In the genomic region with DNA sequence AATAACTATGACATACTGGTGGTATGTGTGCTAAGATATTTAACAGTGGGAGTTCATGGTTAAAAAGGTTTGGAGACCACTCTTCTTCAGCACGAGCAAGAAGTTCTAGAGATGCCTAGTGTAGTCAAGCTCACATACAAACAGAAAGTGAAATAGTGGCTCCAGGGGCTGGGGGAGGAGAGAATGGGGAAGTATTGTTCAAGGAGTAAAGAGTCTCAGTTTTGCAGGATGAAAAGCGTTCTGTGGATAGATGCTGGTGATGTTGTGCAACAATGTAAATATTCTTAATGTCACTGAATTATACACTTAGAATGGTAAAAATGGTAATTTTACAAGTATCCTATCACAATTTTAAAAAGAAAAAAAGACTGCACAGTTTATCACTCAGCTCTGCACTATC, we compare ENCODE assay signal across 11 cellular contexts. TPM values are rescaled to one million over a fixed set of nuclear protein-coding genes. Genes with fewer than 3 reads are reported as not detected.
A peak's percentile ranks its signal among the peaks of the same experiment; 100 is the strongest.
DNase-seq lines count a peak whose midpoint lies in the region; ATAC-seq, FAIRE-seq and TF ChIP-seq lines count a peak whose summit lies in the region.
"Had no signal": no experiment of that assay in that cellular context is flagged by ENCODE, and none has a peak within 500 bp of the region (broad histone marks: within the 10 kb centered on the region; RNA-seq: fewer than 3 reads in every experiment).

No MANE protein-coding gene starts in this region.

- H3K9ac ChIP-seq in astrocyte (ENCODE audit: low read length) (no peak overlapping the region), skeletal muscle tissue (ENCODE audit: low read depth in 1 of 3, low read length in 3 of 3) (no peak overlapping the region)

- H3K79me2 ChIP-seq in astrocyte (ENCODE audit: insufficient read depth, low read length) = no peaks in the 10 kb centered on the region

- H3K27me3 ChIP-seq in astrocyte (ENCODE audit: insufficient read depth, low read length) = no peaks in the 10 kb centered on the region
- H3K27me3 ChIP-seq in skeletal muscle tissue (ENCODE audit: control insufficient read depth in 3 of 3, insufficient read depth in 3 of 3, low read length in 3 of 3) = peaks cover 0 to 3% (median 0%) of the 10 kb centered on the region in 3 donors
- no peaks in the 10 kb centered on the region for H3K27me3 ChIP-seq in testis
- H3K27me3 ChIP-seq in BE2C = no peaks in the 10 kb centered on the region

- H3K27ac Mint-ChIP-seq in activated CD8-positive, alpha-beta T cell treated with anti-CD3 and anti-CD28 coated beads, Interleukin-2, amount 10 ng/mL, durations not matched to agents 7 days and 5 days = no peak overlapping the region
- no peak overlapping the region for H3K27ac Mint-ChIP-seq in activated CD8-positive, alpha-beta T cell treated with anti-CD3 and anti-CD28 coated beads for 36 hours
- no peak overlapping the region for H3K27ac Mint-ChIP-seq in astrocyte (ENCODE audit: unreplicated experiment)
- H3K27ac Mint-ChIP-seq: stimulated activated effector memory CD8-positive, alpha-beta T cell treated with anti-CD3 and anti-CD28 coated beads, Interleukin-12 subunit alpha, Interleukin-12 subunit beta, amount 100 ng/mL, for 72 hours had no signal

- H3K4me2 ChIP-seq in astrocyte (ENCODE audit: low read length) = no peak overlapping the region

- TF ChIP-seq CTCF in activated CD8-positive, alpha-beta T cell treated with anti-CD3 and anti-CD28 coated beads for 36 hours (IDR thresholded peaks at IDR 0.05) = no peak
- no peak for TF ChIP-seq CTCF in astrocyte (IDR thresholded peaks at IDR 0.05; ENCODE audit: insufficient read depth, low read depth, low read length)
- TF ChIP-seq CTCF in testis (IDR thresholded peaks at IDR 0.05) = no peak
- TF ChIP-seq CTCF in BE2C (IDR thresholded peaks at IDR 0.05; ENCODE audit: low read depth, low read length) = no peak

- FAIRE-seq in astrocyte (lab: Jason Lieb, UNC) = no peak

- CTCF ChIA-PET in activated CD8-positive, alpha-beta T cell treated with anti-CD3 and anti-CD28 coated beads, Interleukin-2, amount 10 ng/mL, durations not matched to agents 7 days and 5 days (lab: Charles Lee) = interaction anchor here (1.2 kb wide), 1 partner anchor 189 kb away, joined by 3 read pairs; no protein-coding TSS in a partner anchor
- CTCF ChIA-PET in activated CD8-positive, alpha-beta T cell treated with anti-CD3 and anti-CD28 coated beads for 36 hours (lab: Charles Lee) = no interaction called here

- in situ Hi-C loops in KBM-7 (cut with MboI; ENCODE audit: low pct_unique_long_range_greater_than_20kb, low sequenced_read_pairs) = no loop called here

- intact Hi-C loops in activated CD8-positive, alpha-beta T cell treated with anti-CD3 and anti-CD28 coated beads for 36 hours (cut with micrococcal nuclease) = no loop called here
- intact Hi-C loops in testis (cut with DNase I; ENCODE audit: low total_unique reads) = no loop called here

- H3K36me3 ChIP-seq in astrocyte (ENCODE audit: insufficient read depth, low read length) (no peaks in the 10 kb centered on the region), skeletal muscle tissue (ENCODE audit: control insufficient read depth in 3 of 3, insufficient read depth in 3 of 3, low read length in 3 of 3) (no peaks in the 10 kb centered on the region), testis (ENCODE audit: low read depth, missing control alignments) (no peaks in the 10 kb centered on the region), BE2C (no peaks in the 10 kb centered on the region)

- no peak overlapping the region for H2AFZ ChIP-seq in astrocyte (ENCODE audit: low read depth, low read length)

- TF ChIP-seq POLR2A in testis (IDR thresholded peaks at IDR 0.05) = no peak

- H3K4me1 ChIP-seq in astrocyte (ENCODE audit: insufficient read depth, low read length) (peaks cover 24% of the 10 kb centered on the region), skeletal muscle tissue (ENCODE audit: control insufficient read depth in 3 of 3, insufficient read depth in 3 of 3, low read length in 3 of 3) (peaks cover 4 to 7% (median 5%) of the 10 kb centered on the region in 3 donors), testis (peaks cover 8% of the 10 kb centered on the region), BE2C (no peaks in the 10 kb centered on the region; the same call in 1 of the 2 replicates)

- 40 to 45% methylated on average over 2 of the region's 2 CpGs for WGBS in testis, 2 donors

- peak; percentile 58 for ATAC-seq in activated CD8-positive, alpha-beta T cell treated with anti-CD3 and anti-CD28 coated beads, Interleukin-2, amount 10 ng/mL, durations not matched to agents 7 days and 5 days
- no peak for ATAC-seq in activated CD8-positive, alpha-beta T cell treated with anti-CD3 and anti-CD28 coated beads for 36 hours
- no peak for ATAC-seq in HG03521 (IDR thresholded peaks at IDR 0.05; ENCODE audit: unreplicated experiment)
- ATAC-seq: stimulated activated effector memory CD8-positive, alpha-beta T cell treated with anti-CD3 and anti-CD28 coated beads, Interleukin-12 subunit alpha, Interleukin-12 subunit beta, amount 100 ng/mL, for 72 hours had no signal

- peaks cover 19% of the 10 kb centered on the region for H3K27me3 Mint-ChIP-seq in activated CD8-positive, alpha-beta T cell treated with anti-CD3 and anti-CD28 coated beads, Interleukin-2, amount 10 ng/mL, durations not matched to agents 7 days and 5 days (ENCODE audit: low read depth)
- H3K27me3 Mint-ChIP-seq in activated CD8-positive, alpha-beta T cell treated with anti-CD3 and anti-CD28 coated beads for 36 hours = peaks cover 3% of the 10 kb centered on the region
- peaks cover 10% of the 10 kb centered on the region for H3K27me3 Mint-ChIP-seq in astrocyte (ENCODE audit: low read depth, unreplicated experiment)

- no peaks in the 10 kb centered on the region for H4K20me1 ChIP-seq in astrocyte (ENCODE audit: insufficient read depth, low read length)

- H3K9me3 Mint-ChIP-seq in activated CD8-positive, alpha-beta T cell treated with anti-CD3 and anti-CD28 coated beads, Interleukin-2, amount 10 ng/mL, durations not matched to agents 7 days and 5 days (ENCODE audit: insufficient read depth) = no peaks in the 10 kb centered on the region
- H3K9me3 Mint-ChIP-seq in activated CD8-positive, alpha-beta T cell treated with anti-CD3 and anti-CD28 coated beads for 36 hours = no peaks in the 10 kb centered on the region
- H3K9me3 Mint-ChIP-seq in astrocyte (ENCODE audit: unreplicated experiment) = peaks cover 3% of the 10 kb centered on the region
- H3K9me3 Mint-ChIP-seq: stimulated activated effector memory CD8-positive, alpha-beta T cell treated with anti-CD3 and anti-CD28 coated beads, Interleukin-12 subunit alpha, Interleukin-12 subunit beta, amount 100 ng/mL, for 72 hours had no signal

- H3K27ac ChIP-seq in astrocyte (ENCODE audit: low read depth, low read length) (no peak overlapping the region), skeletal muscle tissue (ENCODE audit: low read depth, low read length) (peak overlapping the region; percentile 51), testis (no peak overlapping the region)
- H3K27ac ChIP-seq: VCaP had no signal

- H3K4me1 Mint-ChIP-seq in activated CD8-positive, alpha-beta T cell treated with anti-CD3 and anti-CD28 coated beads, Interleukin-2, amount 10 ng/mL, durations not matched to agents 7 days and 5 days (ENCODE audit: low read depth) = peaks cover 28% of the 10 kb centered on the region
- peaks cover 16% of the 10 kb centered on the region for H3K4me1 Mint-ChIP-seq in activated CD8-positive, alpha-beta T cell treated with anti-CD3 and anti-CD28 coated beads for 36 hours (ENCODE audit: low read depth)
- peaks cover 30% of the 10 kb centered on the region for H3K4me1 Mint-ChIP-seq in astrocyte (ENCODE audit: low read depth, unreplicated experiment)

- H3K36me3 Mint-ChIP-seq in activated CD8-positive, alpha-beta T cell treated with anti-CD3 and anti-CD28 coated beads, Interleukin-2, amount 10 ng/mL, durations not matched to agents 7 days and 5 days (ENCODE audit: low read depth) = no peaks in the 10 kb centered on the region
- H3K36me3 Mint-ChIP-seq in activated CD8-positive, alpha-beta T cell treated with anti-CD3 and anti-CD28 coated beads for 36 hours (ENCODE audit: low read depth) = no peaks in the 10 kb centered on the region
- no peaks in the 10 kb centered on the region for H3K36me3 Mint-ChIP-seq in astrocyte (ENCODE audit: low read depth, unreplicated experiment)
- H3K36me3 Mint-ChIP-seq: stimulated activated effector memory CD8-positive, alpha-beta T cell treated with anti-CD3 and anti-CD28 coated beads, Interleukin-12 subunit alpha, Interleukin-12 subunit beta, amount 100 ng/mL, for 72 hours had no signal

- DNase-seq in activated CD8-positive, alpha-beta T cell treated with anti-CD3 and anti-CD28 coated beads, Interleukin-2, amount 10 ng/mL, durations not matched to agents 7 days and 5 days = peak; percentile 21
- no peak for DNase-seq in activated CD8-positive, alpha-beta T cell treated with anti-CD3 and anti-CD28 coated beads for 36 hours
- DNase-seq in KBM-7 (peak; percentile 57), astrocyte (ENCODE audit: low read depth) (peak; percentile 7), testis (no peak), BE2C (no peak)
- DNase-seq: cortex of kidney had no signal

- H3K4me3 Mint-ChIP-seq in activated CD8-positive, alpha-beta T cell treated with anti-CD3 and anti-CD28 coated beads, Interleukin-2, amount 10 ng/mL, durations not matched to agents 7 days and 5 days = no peak overlapping the region
- no peak overlapping the region for H3K4me3 Mint-ChIP-seq in activated CD8-positive, alpha-beta T cell treated with anti-CD3 and anti-CD28 coated beads for 36 hours
- no peak overlapping the region for H3K4me3 Mint-ChIP-seq in astrocyte (ENCODE audit: unreplicated experiment)
- H3K4me3 Mint-ChIP-seq: stimulated activated effector memory CD8-positive, alpha-beta T cell treated with anti-CD3 and anti-CD28 coated beads, Interleukin-12 subunit alpha, Interleukin-12 subunit beta, amount 100 ng/mL, for 72 hours had no signal

- POLR2A ChIA-PET in activated CD8-positive, alpha-beta T cell treated with anti-CD3 and anti-CD28 coated beads, Interleukin-2, amount 10 ng/mL, durations not matched to agents 7 days and 5 days (lab: Charles Lee) = no interaction called here
- POLR2A ChIA-PET in activated CD8-positive, alpha-beta T cell treated with anti-CD3 and anti-CD28 coated beads for 36 hours (lab: Charles Lee) = no interaction called here

- H3K9me3 ChIP-seq in astrocyte (ENCODE audit: insufficient read depth, low read depth, low read length) = no peaks in the 10 kb centered on the region
- H3K9me3 ChIP-seq in skeletal muscle tissue (ENCODE audit: control insufficient read depth in 3 of 3, low read length in 3 of 3) = no peaks in the 10 kb centered on the region
- no peaks in the 10 kb centered on the region for H3K9me3 ChIP-seq in testis
- no peaks in the 10 kb centered on the region for H3K9me3 ChIP-seq in BE2C

- H3K4me3 ChIP-seq in astrocyte (ENCODE audit: insufficient read depth, low read depth, low read length) (no peak overlapping the region), skeletal muscle tissue (ENCODE audit: low read length in 3 of 3) (no peak overlapping the region), testis (no peak overlapping the region), BE2C (ENCODE audit: low read depth, low read length) (no peak overlapping the region)

RNA-seq across cellular contexts. Expression of a gene that starts 29.0 kb away (rescaled TPM):
- total RNA-seq in activated CD8-positive, alpha-beta T cell treated with anti-CD3 and anti-CD28 coated beads, Interleukin-2, amount 10 ng/mL, durations not matched to agents 7 days and 5 days = 10 to 100 TPM; 12.6 to 16.2 TPM
- 10 to 100 TPM in 1 of 2 experiments, 1 to 10 TPM in 1; 8.3 to 12.2 TPM for total RNA-seq in activated CD8-positive, alpha-beta T cell treated with anti-CD3 and anti-CD28 coated beads for 36 hours
- total RNA-seq in astrocyte (42.8 and 42.9 TPM in 2 replicates), skeletal muscle tissue (13.6 TPM), testis (100 to 1,000 TPM; 142 to 158 TPM)
- 93.9 TPM for polyA plus RNA-seq in testis (ENCODE audit: insufficient read depth, low read depth, low replicate concordance)
- 25.0 TPM for polyA plus RNA-seq in BE2C (2012; ENCODE audit: insufficient read depth, insufficient read length, low read depth)

Comparison
In these comparisons a context has a peak if more than half of its experiments do, and no peak if none do; other contexts are left out.
1. DNase-seq: peak in activated CD8-positive, alpha-beta T cell treated with anti-CD3 and anti-CD28 coated beads, Interleukin-2, amount 10 ng/mL, durations not matched to agents 7 days and 5 days (single experiment), KBM-7 (single experiment) and astrocyte (single experiment); none in activated CD8-positive, alpha-beta T cell treated with anti-CD3 and anti-CD28 coated beads for 36 hours (single experiment), testis (single experiment) and BE2C (single experiment).